2 cellular contexts compared by ENCODE assay signal in the genomic region with DNA sequence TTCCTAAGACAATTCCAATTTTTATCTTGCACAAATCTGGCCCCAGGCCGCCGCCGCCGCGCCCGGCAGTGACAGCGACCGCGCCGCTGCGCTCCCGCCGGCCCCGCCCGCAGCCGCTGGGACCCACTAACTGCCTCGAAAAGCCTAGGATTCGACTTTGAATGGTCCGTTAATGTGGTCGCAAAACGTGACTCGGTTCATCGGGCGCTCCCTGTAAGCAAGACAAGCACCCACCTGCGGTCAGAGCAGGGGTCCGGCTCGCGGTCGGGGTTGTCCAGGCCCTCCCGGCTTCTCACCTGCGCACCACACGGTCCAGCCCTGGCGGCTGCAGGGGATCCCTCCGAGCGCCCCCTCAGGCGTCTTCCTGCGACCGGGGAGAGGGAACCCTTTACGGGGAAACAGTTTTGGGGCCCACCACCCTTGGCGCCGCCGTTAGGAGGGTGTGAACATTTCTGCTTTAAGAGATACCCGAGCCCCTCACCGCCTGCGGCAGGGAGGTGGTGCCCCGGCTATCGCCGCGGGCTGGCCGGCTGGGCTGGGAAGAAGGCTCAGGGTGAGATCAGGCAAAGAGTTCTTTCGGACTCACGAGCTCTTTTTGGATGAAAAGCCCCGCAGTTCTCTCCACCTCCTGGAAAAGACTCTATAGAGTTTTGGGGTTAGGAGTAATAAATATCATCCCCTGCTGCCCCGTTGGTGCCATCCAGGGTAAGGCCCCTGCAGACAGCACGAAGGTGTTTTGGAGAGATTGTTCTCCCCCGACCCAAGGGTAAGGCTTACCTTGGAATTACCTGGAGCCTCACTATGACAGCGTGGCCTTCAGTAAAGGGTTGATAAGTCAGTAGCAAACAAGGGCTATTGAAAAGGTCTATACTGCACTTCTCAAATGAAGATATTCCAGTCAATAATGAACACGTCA.
A peak's percentile ranks its signal among the peaks of the same experiment; 100 is the strongest.
TF ChIP-seq lines count a peak whose summit lies in the region.

No MANE protein-coding gene starts in this region.

TF ChIP-seq in K562, 482 proteins besides CTCF, POLR2A, EP300 and RAD21 (continues in another document):
- TF ChIP-seq, protein P1, sequence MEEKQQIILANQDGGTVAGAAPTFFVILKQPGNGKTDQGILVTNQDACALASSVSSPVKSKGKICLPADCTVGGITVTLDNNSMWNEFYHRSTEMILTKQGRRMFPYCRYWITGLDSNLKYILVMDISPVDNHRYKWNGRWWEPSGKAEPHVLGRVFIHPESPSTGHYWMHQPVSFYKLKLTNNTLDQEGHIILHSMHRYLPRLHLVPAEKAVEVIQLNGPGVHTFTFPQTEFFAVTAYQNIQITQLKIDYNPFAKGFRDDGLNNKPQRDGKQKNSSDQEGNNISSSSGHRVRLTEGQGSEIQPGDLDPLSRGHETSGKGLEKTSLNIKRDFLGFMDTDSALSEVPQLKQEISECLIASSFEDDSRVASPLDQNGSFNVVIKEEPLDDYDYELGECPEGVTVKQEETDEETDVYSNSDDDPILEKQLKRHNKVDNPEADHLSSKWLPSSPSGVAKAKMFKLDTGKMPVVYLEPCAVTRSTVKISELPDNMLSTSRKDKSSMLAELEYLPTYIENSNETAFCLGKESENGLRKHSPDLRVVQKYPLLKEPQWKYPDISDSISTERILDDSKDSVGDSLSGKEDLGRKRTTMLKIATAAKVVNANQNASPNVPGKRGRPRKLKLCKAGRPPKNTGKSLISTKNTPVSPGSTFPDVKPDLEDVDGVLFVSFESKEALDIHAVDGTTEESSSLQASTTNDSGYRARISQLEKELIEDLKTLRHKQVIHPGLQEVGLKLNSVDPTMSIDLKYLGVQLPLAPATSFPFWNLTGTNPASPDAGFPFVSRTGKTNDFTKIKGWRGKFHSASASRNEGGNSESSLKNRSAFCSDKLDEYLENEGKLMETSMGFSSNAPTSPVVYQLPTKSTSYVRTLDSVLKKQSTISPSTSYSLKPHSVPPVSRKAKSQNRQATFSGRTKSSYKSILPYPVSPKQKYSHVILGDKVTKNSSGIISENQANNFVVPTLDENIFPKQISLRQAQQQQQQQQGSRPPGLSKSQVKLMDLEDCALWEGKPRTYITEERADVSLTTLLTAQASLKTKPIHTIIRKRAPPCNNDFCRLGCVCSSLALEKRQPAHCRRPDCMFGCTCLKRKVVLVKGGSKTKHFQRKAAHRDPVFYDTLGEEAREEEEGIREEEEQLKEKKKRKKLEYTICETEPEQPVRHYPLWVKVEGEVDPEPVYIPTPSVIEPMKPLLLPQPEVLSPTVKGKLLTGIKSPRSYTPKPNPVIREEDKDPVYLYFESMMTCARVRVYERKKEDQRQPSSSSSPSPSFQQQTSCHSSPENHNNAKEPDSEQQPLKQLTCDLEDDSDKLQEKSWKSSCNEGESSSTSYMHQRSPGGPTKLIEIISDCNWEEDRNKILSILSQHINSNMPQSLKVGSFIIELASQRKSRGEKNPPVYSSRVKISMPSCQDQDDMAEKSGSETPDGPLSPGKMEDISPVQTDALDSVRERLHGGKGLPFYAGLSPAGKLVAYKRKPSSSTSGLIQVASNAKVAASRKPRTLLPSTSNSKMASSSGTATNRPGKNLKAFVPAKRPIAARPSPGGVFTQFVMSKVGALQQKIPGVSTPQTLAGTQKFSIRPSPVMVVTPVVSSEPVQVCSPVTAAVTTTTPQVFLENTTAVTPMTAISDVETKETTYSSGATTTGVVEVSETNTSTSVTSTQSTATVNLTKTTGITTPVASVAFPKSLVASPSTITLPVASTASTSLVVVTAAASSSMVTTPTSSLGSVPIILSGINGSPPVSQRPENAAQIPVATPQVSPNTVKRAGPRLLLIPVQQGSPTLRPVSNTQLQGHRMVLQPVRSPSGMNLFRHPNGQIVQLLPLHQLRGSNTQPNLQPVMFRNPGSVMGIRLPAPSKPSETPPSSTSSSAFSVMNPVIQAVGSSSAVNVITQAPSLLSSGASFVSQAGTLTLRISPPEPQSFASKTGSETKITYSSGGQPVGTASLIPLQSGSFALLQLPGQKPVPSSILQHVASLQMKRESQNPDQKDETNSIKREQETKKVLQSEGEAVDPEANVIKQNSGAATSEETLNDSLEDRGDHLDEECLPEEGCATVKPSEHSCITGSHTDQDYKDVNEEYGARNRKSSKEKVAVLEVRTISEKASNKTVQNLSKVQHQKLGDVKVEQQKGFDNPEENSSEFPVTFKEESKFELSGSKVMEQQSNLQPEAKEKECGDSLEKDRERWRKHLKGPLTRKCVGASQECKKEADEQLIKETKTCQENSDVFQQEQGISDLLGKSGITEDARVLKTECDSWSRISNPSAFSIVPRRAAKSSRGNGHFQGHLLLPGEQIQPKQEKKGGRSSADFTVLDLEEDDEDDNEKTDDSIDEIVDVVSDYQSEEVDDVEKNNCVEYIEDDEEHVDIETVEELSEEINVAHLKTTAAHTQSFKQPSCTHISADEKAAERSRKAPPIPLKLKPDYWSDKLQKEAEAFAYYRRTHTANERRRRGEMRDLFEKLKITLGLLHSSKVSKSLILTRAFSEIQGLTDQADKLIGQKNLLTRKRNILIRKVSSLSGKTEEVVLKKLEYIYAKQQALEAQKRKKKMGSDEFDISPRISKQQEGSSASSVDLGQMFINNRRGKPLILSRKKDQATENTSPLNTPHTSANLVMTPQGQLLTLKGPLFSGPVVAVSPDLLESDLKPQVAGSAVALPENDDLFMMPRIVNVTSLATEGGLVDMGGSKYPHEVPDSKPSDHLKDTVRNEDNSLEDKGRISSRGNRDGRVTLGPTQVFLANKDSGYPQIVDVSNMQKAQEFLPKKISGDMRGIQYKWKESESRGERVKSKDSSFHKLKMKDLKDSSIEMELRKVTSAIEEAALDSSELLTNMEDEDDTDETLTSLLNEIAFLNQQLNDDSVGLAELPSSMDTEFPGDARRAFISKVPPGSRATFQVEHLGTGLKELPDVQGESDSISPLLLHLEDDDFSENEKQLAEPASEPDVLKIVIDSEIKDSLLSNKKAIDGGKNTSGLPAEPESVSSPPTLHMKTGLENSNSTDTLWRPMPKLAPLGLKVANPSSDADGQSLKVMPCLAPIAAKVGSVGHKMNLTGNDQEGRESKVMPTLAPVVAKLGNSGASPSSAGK (IDR thresholded peaks at IDR 0.05) = peak; percentile 45
- peak; percentile 36; the same call in 1 of the 2 replicates for TF ChIP-seq CXXC5 (CRISPR knock-in tag; IDR thresholded peaks at IDR 0.05)
- TF ChIP-seq SNIP1 (IDR thresholded peaks at IDR 0.05; ENCODE audit: low read depth) = peak; percentile 74
- TF ChIP-seq, protein P2, sequence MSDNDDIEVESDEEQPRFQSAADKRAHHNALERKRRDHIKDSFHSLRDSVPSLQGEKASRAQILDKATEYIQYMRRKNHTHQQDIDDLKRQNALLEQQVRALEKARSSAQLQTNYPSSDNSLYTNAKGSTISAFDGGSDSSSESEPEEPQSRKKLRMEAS (CRISPR knock-in tag; IDR thresholded peaks at IDR 0.05) = peak; percentile 71; the same call in 1 of the 2 replicates
- TF ChIP-seq XRCC4 (IDR thresholded peaks at IDR 0.05; ENCODE audit: extremely low read depth, insufficient read depth, insufficient read length) = no peak
- TF ChIP-seq, protein P3, sequence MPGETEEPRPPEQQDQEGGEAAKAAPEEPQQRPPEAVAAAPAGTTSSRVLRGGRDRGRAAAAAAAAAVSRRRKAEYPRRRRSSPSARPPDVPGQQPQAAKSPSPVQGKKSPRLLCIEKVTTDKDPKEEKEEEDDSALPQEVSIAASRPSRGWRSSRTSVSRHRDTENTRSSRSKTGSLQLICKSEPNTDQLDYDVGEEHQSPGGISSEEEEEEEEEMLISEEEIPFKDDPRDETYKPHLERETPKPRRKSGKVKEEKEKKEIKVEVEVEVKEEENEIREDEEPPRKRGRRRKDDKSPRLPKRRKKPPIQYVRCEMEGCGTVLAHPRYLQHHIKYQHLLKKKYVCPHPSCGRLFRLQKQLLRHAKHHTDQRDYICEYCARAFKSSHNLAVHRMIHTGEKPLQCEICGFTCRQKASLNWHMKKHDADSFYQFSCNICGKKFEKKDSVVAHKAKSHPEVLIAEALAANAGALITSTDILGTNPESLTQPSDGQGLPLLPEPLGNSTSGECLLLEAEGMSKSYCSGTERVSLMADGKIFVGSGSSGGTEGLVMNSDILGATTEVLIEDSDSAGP (CRISPR knock-in tag; IDR thresholded peaks at IDR 0.05) = no peak
- TF ChIP-seq ZNF551 (CRISPR knock-in tag; IDR thresholded peaks at IDR 0.05) = no peak
- no peak for TF ChIP-seq HNRNPL (IDR thresholded peaks at IDR 0.05; ENCODE audit: low read depth, low read length)

TF ChIP-seq in HEK293T, 16 proteins besides CTCF, POLR2A, EP300 and RAD21 (continued from another document):
- TF ChIP-seq FOXK2 (IDR thresholded peaks at IDR 0.05) = no peak
- TF ChIP-seq HDGF (IDR thresholded peaks at IDR 0.05; ENCODE audit: borderline replicate concordance) = no peak
- TF ChIP-seq ELF4 (IDR thresholded peaks at IDR 0.05) = no peak
- no peak for TF ChIP-seq FOXM1 (IDR thresholded peaks at IDR 0.05; ENCODE audit: borderline replicate concordance)
- no peak for TF ChIP-seq ZNF384 (IDR thresholded peaks at IDR 0.05)
- TF ChIP-seq, protein P4, sequence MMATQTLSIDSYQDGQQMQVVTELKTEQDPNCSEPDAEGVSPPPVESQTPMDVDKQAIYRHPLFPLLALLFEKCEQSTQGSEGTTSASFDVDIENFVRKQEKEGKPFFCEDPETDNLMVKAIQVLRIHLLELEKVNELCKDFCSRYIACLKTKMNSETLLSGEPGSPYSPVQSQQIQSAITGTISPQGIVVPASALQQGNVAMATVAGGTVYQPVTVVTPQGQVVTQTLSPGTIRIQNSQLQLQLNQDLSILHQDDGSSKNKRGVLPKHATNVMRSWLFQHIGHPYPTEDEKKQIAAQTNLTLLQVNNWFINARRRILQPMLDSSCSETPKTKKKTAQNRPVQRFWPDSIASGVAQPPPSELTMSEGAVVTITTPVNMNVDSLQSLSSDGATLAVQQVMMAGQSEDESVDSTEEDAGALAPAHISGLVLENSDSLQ (IDR thresholded peaks at IDR 0.05) = no peak
- TF ChIP-seq FOXA1 (IDR thresholded peaks at IDR 0.05) = no peak
- TF ChIP-seq CTBP1 (IDR thresholded peaks at IDR 0.05; ENCODE audit: borderline replicate concordance) = no peak
- TF ChIP-seq SP1 (IDR thresholded peaks at IDR 0.05) = no peak
- no peak for TF ChIP-seq NFRKB (IDR thresholded peaks at IDR 0.05)
- no peak for TF ChIP-seq SUZ12 (IDR thresholded peaks at IDR 0.05)
- TF ChIP-seq TARDBP (IDR thresholded peaks at IDR 0.05) = no peak
- no peak for TF ChIP-seq LEF1 (IDR thresholded peaks at IDR 0.05; ENCODE audit: borderline replicate concordance)
- no peak for TF ChIP-seq ARNT (IDR thresholded peaks at IDR 0.05)
